In the genomic region with DNA sequence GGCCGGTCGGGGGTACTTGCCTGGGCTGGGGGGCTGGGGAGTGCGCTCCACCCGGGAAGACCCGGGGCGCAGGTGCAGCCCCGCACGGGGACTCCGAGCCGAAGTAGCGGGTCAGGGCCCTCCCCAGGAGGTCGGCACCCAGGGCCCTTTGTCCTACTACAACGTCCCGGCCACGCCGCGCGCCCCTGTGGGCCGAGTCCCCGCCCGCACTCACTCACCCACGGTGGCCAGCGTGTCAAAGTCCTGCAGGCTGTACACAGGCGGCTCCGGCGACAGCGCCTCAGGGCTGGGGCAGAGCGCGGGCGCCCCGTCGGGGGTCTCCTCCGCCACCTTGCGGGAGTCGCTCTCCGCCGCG, we compare ENCODE assay signal across 8 cellular contexts. TPM values are rescaled to one million over a fixed set of nuclear protein-coding genes. Genes with fewer than 3 reads are reported as not detected.
DNase-seq lines count a peak whose midpoint lies in the region; ATAC-seq, FAIRE-seq and TF ChIP-seq lines count a peak whose summit lies in the region.

No MANE protein-coding gene starts in this region.

- H3K9me2 ChIP-seq in HCT116 (ENCODE audit: insufficient read depth) (no peaks in the 10 kb centered on the region), OCI-LY7 (ENCODE audit: insufficient read depth, low read length) (no peaks in the 10 kb centered on the region)

- intact Hi-C loops in HCT116 (cut with micrococcal nuclease): no loop called here
- intact Hi-C loops in OCI-LY7 (cut with micrococcal nuclease; ENCODE audit: unreplicated experiment): loop anchor here (2.0 to 5.0 kb wide), 3 partner anchors 61 to 571 kb away; no protein-coding TSS in a partner anchor
- intact Hi-C loops in endothelial cell of umbilical vein (cut with micrococcal nuclease): loop anchor here (1.0 to 10.0 kb wide), 2 partner anchors 13 to 58 kb away; no protein-coding TSS in a partner anchor

- no peaks in the 10 kb centered on the region for H3K36me3 ChIP-seq in HCT116 (ENCODE audit: control insufficient read depth in 1 of 2, insufficient read depth in 2 of 2, low read length in 2 of 2)
- no peaks in the 10 kb centered on the region for H3K36me3 ChIP-seq in OCI-LY7 (ENCODE audit: insufficient read depth, low read length)
- no peaks in the 10 kb centered on the region for H3K36me3 ChIP-seq in endothelial cell of umbilical vein (ENCODE audit: control insufficient read depth in 2 of 2, extremely low read depth in 1 of 2, insufficient read depth in 2 of 2, low read length in 2 of 2)
- H3K36me3 ChIP-seq in neutrophil: no peaks in the 10 kb centered on the region

- H3K4me3 ChIP-seq in HCT116 (replicated peaks in 1 of 2; ENCODE audit: low read depth in 1 of 2, low read length in 2 of 2): peak overlapping the region; percentile 58 to 60
- peak overlapping the region; percentile 84 for H3K4me3 ChIP-seq in OCI-LY7 (ENCODE audit: low read depth, low read length, poor library complexity, severe bottlenecking)
- H3K4me3 ChIP-seq in endothelial cell of umbilical vein (replicated peaks in 1 of 3; ENCODE audit: insufficient read depth in 1 of 3, low read depth in 1 of 3, low read length in 3 of 3): peak overlapping the region; percentile 49 to 81 (median 56)
- peak overlapping the region; percentile 60 to 64 for H3K4me3 ChIP-seq in neutrophil (ENCODE audit: low read depth in 1 of 2, low read length in 1 of 2)

- peak overlapping the region; percentile 80 for H3K4me2 ChIP-seq in HCT116 (ENCODE audit: low read length)
- peak overlapping the region; percentile 97 for H3K4me2 ChIP-seq in OCI-LY7 (ENCODE audit: low read length)
- peak overlapping the region; percentile 31 for H3K4me2 ChIP-seq in endothelial cell of umbilical vein (ENCODE audit: insufficient read depth, low read length)

- H3K9ac ChIP-seq in HCT116 (ENCODE audit: low read length) (peak overlapping the region; percentile 68), endothelial cell of umbilical vein (replicated peaks; ENCODE audit: extremely low read depth, insufficient read depth, low read length) (peak overlapping the region; percentile 20)

- POLR2A ChIA-PET in HCT116 (lab: Charles Lee) (no interaction called here), OCI-LY7 (lab: Charles Lee) (no interaction called here), endothelial cell of umbilical vein (lab: Charles Lee) (no interaction called here)

- no peak for TF ChIP-seq CTCF in HCT116 (IDR thresholded peaks at IDR 0.05 in 2 of 3, conservative IDR thresholded peaks at IDR 0.05 in 1 of 3; ENCODE audit: borderline replicate concordance in 1 of 3, insufficient read depth in 1 of 3, low read depth in 2 of 3, low read length in 2 of 3)
- TF ChIP-seq CTCF in OCI-LY7 (conservative IDR thresholded peaks at IDR 0.05; ENCODE audit: low read length): no peak
- no peak for TF ChIP-seq CTCF in endothelial cell of umbilical vein (IDR thresholded peaks at IDR 0.05; ENCODE audit: extremely low read depth in 1 of 2, insufficient read depth in 1 of 2, low read depth in 1 of 2, low read length in 2 of 2)
- TF ChIP-seq CTCF in neutrophil (IDR thresholded peaks at IDR 0.05): no peak

- no peaks in the 10 kb centered on the region for H3K27me3 ChIP-seq in HCT116 (ENCODE audit: insufficient read depth, low read length)
- H3K27me3 ChIP-seq in endothelial cell of umbilical vein (ENCODE audit: control insufficient read depth in 2 of 2, insufficient read depth in 2 of 2, low read length in 2 of 2): no peaks in the 10 kb centered on the region
- peaks cover 13% of the 10 kb centered on the region for H3K27me3 ChIP-seq in neutrophil

- H3K9me3 ChIP-seq in HCT116 (ENCODE audit: control insufficient read depth in 1 of 2, insufficient read depth in 1 of 2, low read depth in 1 of 2, low read length in 2 of 2) (no peaks in the 10 kb centered on the region), OCI-LY7 (ENCODE audit: low read length) (no peaks in the 10 kb centered on the region), endothelial cell of umbilical vein (replicated peaks; ENCODE audit: control insufficient read depth, insufficient read depth, low read length) (no peaks in the 10 kb centered on the region), neutrophil (no peaks in the 10 kb centered on the region)

- H3K9me1 ChIP-seq in endothelial cell of umbilical vein (replicated peaks; ENCODE audit: control insufficient read depth, extremely low read depth, insufficient read depth, low read length): no peaks in the 10 kb centered on the region

- H3K79me2 ChIP-seq in HCT116 (ENCODE audit: insufficient read depth, low read length): peaks cover 30% of the 10 kb centered on the region
- peaks cover 14% of the 10 kb centered on the region; the same call in 1 of the 2 replicates for H3K79me2 ChIP-seq in OCI-LY7 (ENCODE audit: insufficient read depth, low read depth, low read length)
- H3K79me2 ChIP-seq in endothelial cell of umbilical vein (ENCODE audit: control insufficient read depth, insufficient read depth, low read length): peaks cover 35% of the 10 kb centered on the region

- CTCF ChIA-PET in HCT116 (lab: Charles Lee): no interaction called here
- CTCF ChIA-PET in OCI-LY7 (lab: Charles Lee; ENCODE audit: unreplicated experiment): no interaction called here
- CTCF ChIA-PET in endothelial cell of umbilical vein (lab: Charles Lee): no interaction called here

- H3K27ac ChIP-seq in HCT116 (ENCODE audit: low read depth, low read length): peak overlapping the region; percentile 59; the same call in 1 of the 2 replicates
- H3K27ac ChIP-seq in OCI-LY7 (ENCODE audit: low read depth, low read length, poor library complexity, severe bottlenecking): no peak overlapping the region
- H3K27ac ChIP-seq in endothelial cell of umbilical vein (ENCODE audit: insufficient read depth, low read depth, low read length): peak overlapping the region; percentile 29
- no peak overlapping the region for H3K27ac ChIP-seq in neutrophil

- ATAC-seq in GM18511 (IDR thresholded peaks at IDR 0.05; ENCODE audit: unreplicated experiment) (peak; percentile 30), HCT116 (peak; percentile 33)

- no peaks in the 10 kb centered on the region for H4K20me1 ChIP-seq in HCT116 (ENCODE audit: insufficient read depth)
- H4K20me1 ChIP-seq in OCI-LY7 (ENCODE audit: insufficient read depth, low read length): no peaks in the 10 kb centered on the region
- H4K20me1 ChIP-seq in endothelial cell of umbilical vein (replicated peaks; ENCODE audit: control insufficient read depth, extremely low read depth, insufficient read depth, low read length): no peaks in the 10 kb centered on the region

- no peak for TF ChIP-seq RAD21 in HCT116 (IDR thresholded peaks at IDR 0.05; ENCODE audit: low read depth)

- H2AFZ ChIP-seq in HCT116 (ENCODE audit: low read depth, low read length, poor library complexity, severe bottlenecking): no peak overlapping the region
- H2AFZ ChIP-seq in OCI-LY7 (ENCODE audit: low read length): peak overlapping the region; percentile 46; the same call in 1 of the 2 replicates
- peak overlapping the region; percentile 54 for H2AFZ ChIP-seq in endothelial cell of umbilical vein (ENCODE audit: low read depth, low read length)

- FAIRE-seq in endothelial cell of umbilical vein (lab: Jason Lieb, UNC): no peak

- dilution Hi-C loops in endothelial cell of umbilical vein (cut with MboI; ENCODE audit: extremely low pct_ligation_motif_present, low sequenced_read_pairs): no loop called here

- TF ChIP-seq POLR2A in HCT116 (IDR thresholded peaks at IDR 0.05; ENCODE audit: borderline replicate concordance, extremely low read depth, insufficient read depth, insufficient read length) (no peak), endothelial cell of umbilical vein (IDR thresholded peaks at IDR 0.05; ENCODE audit: low read depth, low read length) (no peak)

- BruUV-seq in HCT116 (replicated peaks; lab: Mats Ljungman, UMichigan) (no TSS peak), OCI-LY7 (replicated peaks; lab: Mats Ljungman, UMichigan) (no TSS peak), endothelial cell of umbilical vein (replicated peaks; lab: Mats Ljungman, UMichigan) (no TSS peak)

- peaks cover 0 to 4% of the 10 kb centered on the region in 2 experiments; a peak in 2 of 4 replicates for H3K4me1 ChIP-seq in HCT116 (ENCODE audit: control insufficient read depth in 1 of 2, insufficient read depth in 2 of 2, low read length in 2 of 2)
- peaks cover 6% of the 10 kb centered on the region for H3K4me1 ChIP-seq in OCI-LY7 (ENCODE audit: insufficient read depth, low read length, poor library complexity, severe bottlenecking)
- no peaks in the 10 kb centered on the region for H3K4me1 ChIP-seq in endothelial cell of umbilical vein (ENCODE audit: control insufficient read depth, extremely low read depth, insufficient read depth, low read length)
- H3K4me1 ChIP-seq in neutrophil (ENCODE audit: control insufficient read depth in 1 of 2, insufficient read depth in 1 of 2, low read depth in 1 of 2, low read length in 1 of 2): peaks cover 7 to 15% of the 10 kb centered on the region in 2 experiments

- RAD21 ChIA-PET in HCT116 (lab: Charles Lee; ENCODE audit: low non-redundant PET in 1 of 2, low total read pairs in 2 of 2, uncharacterized antibody in 2 of 2, unreplicated experiment in 2 of 2): no interaction called here

- DNase-seq in HCT116 (ENCODE audit: low read depth, low spot score) (no peak), OCI-LY7 (ENCODE audit: low spot score) (no peak), endothelial cell of umbilical vein (ENCODE audit: low read depth, low spot score) (no peak), DMS79 (lab: John Stamatoyannopoulos, UW) (no peak), epidermal melanocyte (ENCODE audit: insufficient read length, low spot score) (no peak), NCI-H128 (lab: John Stamatoyannopoulos, UW; ENCODE audit: unreplicated experiment) (no peak)

TF ChIP-seq in HCT116, 20 proteins besides CTCF, POLR2A, EP300 and RAD21:
- TF ChIP-seq ZFX (IDR thresholded peaks at IDR 0.05): peak; percentile 35
- no peak for TF ChIP-seq SRF (IDR thresholded peaks at IDR 0.05; ENCODE audit: low read depth)

TF ChIP-seq in endothelial cell of umbilical vein, 7 proteins besides CTCF, POLR2A, EP300 and RAD21 (continues in another document):
- no peak for TF ChIP-seq EZH2 (IDR thresholded peaks at IDR 0.05; ENCODE audit: borderline replicate concordance, low read depth, low read length, severe bottlenecking)
- TF ChIP-seq JUN (IDR thresholded peaks at IDR 0.05; ENCODE audit: borderline replicate concordance, insufficient read depth, insufficient read length, low read depth): no peak
- TF ChIP-seq POLR2AphosphoS5 (IDR thresholded peaks at IDR 0.05; ENCODE audit: insufficient read depth, low read depth, low read length): no peak

RNA-seq across cellular contexts. Expression of a gene that starts 0.6 kb away (rescaled TPM):
- total RNA-seq in HCT116 (2021; ENCODE audit: unreplicated experiment) (26.7 TPM), OCI-LY7 (2022) (23.6 and 26.7 TPM in 2 replicates), endothelial cell of umbilical vein (27.5 and 34.1 TPM in 2 replicates)
- 11.0 and 11.1 TPM in 2 replicates for polyA plus RNA-seq in HCT116 (2012)
- 9.9 and 14.6 TPM in 2 replicates for total RNA-seq in OCI-LY7 (2014; rRNA removed; shearing (Covaris generic))
- polyA plus RNA-seq in endothelial cell of umbilical vein: 6.8 and 11.2 TPM in 2 replicates
- polyA plus RNA-seq in endothelial cell of umbilical vein (2011; cell fraction: cytosol; rRNA removed): 13.8 and 15.2 TPM in 2 replicates
- 14.2 and 21.4 TPM in 2 replicates for polyA plus RNA-seq in endothelial cell of umbilical vein (2011; cell fraction: nucleus; rRNA removed)
- 25.4 and 35.1 TPM in 2 replicates for polyA plus RNA-seq in endothelial cell of umbilical vein (2012)
- polyA minus RNA-seq in endothelial cell of umbilical vein: 20.4 and 21.5 TPM in 2 replicates
- polyA minus RNA-seq in endothelial cell of umbilical vein (2011; cell fraction: cytosol; rRNA and poly(A)+ RNA removed): 10.9 TPM
- polyA minus RNA-seq in endothelial cell of umbilical vein (2011; cell fraction: nucleus; rRNA and poly(A)+ RNA removed): 12.3 and 18.8 TPM in 2 replicates

Comparison
In these comparisons a context has a peak if more than half of its experiments do, and no peak if none do; other contexts are left out.
1. H3K27ac ChIP-seq: peak in HCT116 (single experiment) and endothelial cell of umbilical vein (single experiment); none in OCI-LY7 (single experiment) and neutrophil (single experiment).
2. H3K4me2 ChIP-seq: peak in every context shown above with its lines; median percentile 97 in OCI-LY7; 80 in HCT116; 31 in endothelial cell of umbilical vein.
3. Peak in every context shown above with its lines, with median percentiles within 50 percentile points of each other: H3K4me3 ChIP-seq.